In genomic region chr22:44588348-44588747, GRCh38 we compare ENCODE assay signal across 20 cellular contexts.
"Had no signal": no experiment of that assay in that cellular context is flagged by ENCODE, and none has a peak within 500 bp of the region (broad histone marks: within the 10 kb centered on the region; RNA-seq: fewer than 3 reads in every experiment).

No MANE protein-coding gene starts in this region.

- H3K9me3 ChIP-seq: ascending aorta, body of pancreas had no signal

- ATAC-seq: activated CD4-positive, CD25-positive, alpha-beta regulatory T cell treated with anti-CD3 and anti-CD28 coated beads, Interleukin-2, amount 50 U/mL, for 24 hours; activated CD8-positive, alpha-beta T cell treated with anti-CD3 and anti-CD28 coated beads for 36 hours; body of pancreas; Panc1 had no signal

- DNase-seq: activated CD4-positive, alpha-beta T cell treated with anti-CD3 and anti-CD28 coated beads for 4 hours; activated CD8-positive, alpha-beta memory T cell treated with anti-CD3 and anti-CD28 coated beads, Interleukin-2, amount 50 U/mL, for 48 hours; activated CD8-positive, alpha-beta T cell treated with anti-CD3 and anti-CD28 coated beads for 36 hours; activated naive CD4-positive, alpha-beta T cell treated with Interleukin-2 at 50 U/mL for 16 hours; activated T-cell treated with anti-CD3 and anti-CD28 coated beads, Interleukin-2, amount 50 U/mL, for 1 hour; body of pancreas; KG1; NCI-H1092; NCI-H1417; NCI-H2029; NCI-H2107; NCI-H2171 treated with DMSO at 0.1 percent for 48 hours; NCI-H345; NCI-H510A; NCI-H69; NK-92 treated with Interleukin-12 subunit alpha and Interleukin-12 subunit beta, amount 100 ng/mL, for 24 hours; SHP77 treated with DMSO at 0.1 percent for 48 hours had no signal

- H3K27ac ChIP-seq: ascending aorta, body of pancreas had no signal

- H3K27me3 ChIP-seq: ascending aorta, body of pancreas had no signal

- H3K4me3 ChIP-seq: ascending aorta, body of pancreas had no signal

- H3K4me1 ChIP-seq: ascending aorta, body of pancreas had no signal

- H3K36me3 ChIP-seq: ascending aorta had no signal
